ENCODE assay signal across 22 cellular contexts in genomic region chr2:240526521-240526920, GRCh38.
"Had no signal": no experiment of that assay in that cellular context is flagged by ENCODE, and none has a peak within 500 bp of the region (broad histone marks: within the 10 kb centered on the region; RNA-seq: fewer than 3 reads in every experiment).

No MANE protein-coding gene starts in this region.

- ATAC-seq: esophagus mucosa; gastrocnemius medialis; left lung; natural killer cell treated with Interleukin-12 subunit alpha and Interleukin-12 subunit beta and Interleukin-15 and Interleukin-18, amount 100 ng/mL, for 72 hours; pancreas; right cardiac atrium; stimulated activated naive B cell treated with anti-CD40 and anti-IgM and Interleukin-4, amounts not matched to agents 10 μg/mL and 1 μg/mL and 100 μg/mL, for 72 hours; stimulated activated naive CD8-positive, alpha-beta T cell treated with anti-CD3 and anti-CD28 coated beads, Interleukin-15, amount 100 ng/mL, for 72 hours had no signal

- H3K27ac ChIP-seq: gastrocnemius medialis, heart right ventricle, left lung, neural progenitor cell, pancreas, thoracic aorta, transverse colon had no signal

- H3K9me3 ChIP-seq: pancreas, thoracic aorta had no signal

- H3K4me3 ChIP-seq: gastrocnemius medialis, heart right ventricle, left lung, lung, neural progenitor cell, pancreas, thoracic aorta, transverse colon had no signal

- DNase-seq: gastrocnemius medialis; heart right ventricle; islet precursor cell; left lung; mesenchymal stem cell; midbrain; occipital lobe; right cardiac atrium; stimulated activated CD4-positive, alpha-beta T cell treated with anti-CD3 and anti-CD28 coated beads, Interleukin-15, amount 100 ng/mL, for 24 hours; stimulated activated CD4-positive, alpha-beta T cell treated with anti-CD3 and anti-CD28 coated beads, Interleukin-1b, Interleukin-23, amount 100 ng/mL, for 48 hours; stimulated activated CD4-positive, alpha-beta T cell treated with anti-CD3 and anti-CD28 coated beads, Interleukin-4, amount 100 ng/mL, for 4 hours; stimulated activated naive B cell treated with anti-CD40 and anti-IgM and Interleukin-4, amounts not matched to agents 10 μg/mL and 1 μg/mL and 100 μg/mL, for 72 hours; stimulated activated naive CD8-positive, alpha-beta T cell treated with anti-CD3 and anti-CD28 coated beads, Interleukin-15, amount 100 ng/mL, for 72 hours; transverse colon had no signal

- FAIRE-seq: pancreas had no signal

- H3K27me3 ChIP-seq: gastrocnemius medialis, heart right ventricle, left lung, neural progenitor cell, pancreas, transverse colon had no signal

- H3K27ac Mint-ChIP-seq: dendritic cell treated with granulocyte-macrophage colony-stimulating factor and Interleukin-4, amounts not matched to agents 40 ng/mL and 50 ng/mL, for 4 days; natural killer cell treated with Interleukin-12 subunit alpha and Interleukin-12 subunit beta and Interleukin-15 and Interleukin-18, amount 100 ng/mL, for 72 hours; neural progenitor cell; progenitor cell of endocrine pancreas; stimulated activated naive B cell treated with anti-CD40 and anti-IgM and Interleukin-4, amounts not matched to agents 10 μg/mL and 1 μg/mL and 100 μg/mL, for 72 hours had no signal

- H3K4me1 ChIP-seq: gastrocnemius medialis, heart right ventricle, left lung, neural progenitor cell, pancreas, transverse colon had no signal

- H3K4me1 Mint-ChIP-seq: neural progenitor cell had no signal

- H3K4me3 Mint-ChIP-seq: dendritic cell treated with granulocyte-macrophage colony-stimulating factor and Interleukin-4, amounts not matched to agents 40 ng/mL and 50 ng/mL, for 4 days; natural killer cell treated with Interleukin-12 subunit alpha and Interleukin-12 subunit beta and Interleukin-15 and Interleukin-18, amount 100 ng/mL, for 72 hours; neural progenitor cell; stimulated activated naive B cell treated with anti-CD40 and anti-IgM and Interleukin-4, amounts not matched to agents 10 μg/mL and 1 μg/mL and 100 μg/mL, for 72 hours; stimulated activated naive CD8-positive, alpha-beta T cell treated with anti-CD3 and anti-CD28 coated beads, Interleukin-15, amount 100 ng/mL, for 72 hours had no signal

- H3K27me3 Mint-ChIP-seq: dendritic cell treated with granulocyte-macrophage colony-stimulating factor and Interleukin-4, amounts not matched to agents 40 ng/mL and 50 ng/mL, for 4 days; natural killer cell treated with Interleukin-12 subunit alpha and Interleukin-12 subunit beta and Interleukin-15 and Interleukin-18, amount 100 ng/mL, for 72 hours; progenitor cell of endocrine pancreas; stimulated activated naive B cell treated with anti-CD40 and anti-IgM and Interleukin-4, amounts not matched to agents 10 μg/mL and 1 μg/mL and 100 μg/mL, for 72 hours; stimulated activated naive CD8-positive, alpha-beta T cell treated with anti-CD3 and anti-CD28 coated beads, Interleukin-15, amount 100 ng/mL, for 72 hours had no signal

- H3K9ac ChIP-seq: neural progenitor cell had no signal
